Comparison of ENCODE assay signal across 8 cellular contexts in the genomic region with DNA sequence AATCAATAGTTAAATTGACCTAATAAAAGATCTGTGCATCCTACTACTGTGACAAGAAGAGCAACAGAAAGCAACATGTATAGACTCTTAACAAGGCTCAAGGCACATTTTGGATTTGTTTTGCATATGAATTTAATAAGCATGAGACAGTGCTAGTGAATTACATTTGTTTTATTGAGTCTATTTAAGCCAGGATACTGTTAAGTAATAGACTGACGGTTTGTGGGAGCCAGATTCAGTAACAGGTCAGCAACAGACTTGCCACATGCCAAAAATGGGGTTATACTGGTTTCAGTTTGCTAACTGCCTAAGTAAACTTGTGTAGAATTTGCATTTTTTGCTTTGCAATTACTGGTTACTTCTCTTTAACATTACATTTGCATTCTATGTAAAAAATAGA. TPM values are rescaled to one million over a fixed set of nuclear protein-coding genes. Genes with fewer than 3 reads are reported as not detected.
DNase-seq lines count a peak whose midpoint lies in the region; ATAC-seq and TF ChIP-seq lines count a peak whose summit lies in the region.

No MANE protein-coding gene starts in this region.

- peaks cover 21 to 84% (median 28%) of the 10 kb centered on the region in 3 donors for H3K4me1 ChIP-seq in gastroesophageal sphincter

- H3K4me3 ChIP-seq in GM06990 (replicated peaks; ENCODE audit: low read depth, low read length) (no peak overlapping the region), gastroesophageal sphincter (no peak overlapping the region), MG63 (no peak overlapping the region)

- WGBS in gastroesophageal sphincter (ENCODE audit: low coverage in 1 of 2), 2 donors = 7 to 8% methylated on average over 1 of the region's 1 CpG

- H3K36me3 ChIP-seq in GM06990 (ENCODE audit: control insufficient read depth, insufficient read depth, low read length) (no peaks in the 10 kb centered on the region; the same call in 1 of the 2 replicates), gastroesophageal sphincter (no peaks in the 10 kb centered on the region), MG63 (peaks cover 61% of the 10 kb centered on the region)

- TF ChIP-seq CTCF in GM06990 (IDR thresholded peaks at IDR 0.05; ENCODE audit: insufficient read depth, low read length, poor library complexity, severe bottlenecking) (no peak), gastroesophageal sphincter (IDR thresholded peaks at IDR 0.05) (no peak)

- no peak for TF ChIP-seq POLR2A in gastroesophageal sphincter (IDR thresholded peaks at IDR 0.05)

- TF ChIP-seq EP300 in gastroesophageal sphincter (IDR thresholded peaks at IDR 0.05) = no peak

- ATAC-seq in GM21619 (IDR thresholded peaks at IDR 0.05; ENCODE audit: unreplicated experiment) (peak; percentile 53), gastroesophageal sphincter (peak; percentile 48)

- peak overlapping the region; percentile 21 to 74 (median 68) for H3K27ac ChIP-seq in gastroesophageal sphincter

- DNase-seq in GM06990 (ENCODE audit: extremely low read depth, insufficient read length) (peak; percentile 32), NCI-H1048 (lab: John Stamatoyannopoulos, UW) (peak; percentile 74), germinal center (ENCODE audit: low spot score) (no peak), HPDE6-E6E7 (ENCODE audit: extremely low spot score) (no peak), MG63 (no peak), NCI-H510A treated with DMSO at 0.1 percent for 48 hours (lab: John Stamatoyannopoulos, UW) (no peak)

- H3K9me3 ChIP-seq in gastroesophageal sphincter (no peaks in the 10 kb centered on the region), MG63 (peaks cover 7% of the 10 kb centered on the region)

- H3K27me3 ChIP-seq in GM06990 (replicated peaks; ENCODE audit: control insufficient read depth, insufficient read depth, low read length) = no peaks in the 10 kb centered on the region
- H3K27me3 ChIP-seq in gastroesophageal sphincter = no peaks in the 10 kb centered on the region
- no peaks in the 10 kb centered on the region for H3K27me3 ChIP-seq in MG63

RNA-seq across cellular contexts. Expression of gene MBNL1, which starts 54.0 kb away (rescaled TPM):
- 100 to 1,000 TPM; 623 to 745 (median 684) TPM for total RNA-seq in gastroesophageal sphincter
- total RNA-seq in MG63 (2014; rRNA removed; shearing (Covaris generic); ENCODE audit: low replicate concordance) = 171 and 176 TPM in 2 replicates

Comparison
In these comparisons a context has a peak if more than half of its experiments do, and no peak if none do; other contexts are left out.
1. DNase-seq: peak in GM06990 (single experiment) and NCI-H1048 (single experiment); none in germinal center (single experiment), HPDE6-E6E7 (single experiment), MG63 (single experiment) and NCI-H510A treated with DMSO at 0.1 percent for 48 hours (single experiment).